ENCODE assay signal across 8 cellular contexts in the genomic region with DNA sequence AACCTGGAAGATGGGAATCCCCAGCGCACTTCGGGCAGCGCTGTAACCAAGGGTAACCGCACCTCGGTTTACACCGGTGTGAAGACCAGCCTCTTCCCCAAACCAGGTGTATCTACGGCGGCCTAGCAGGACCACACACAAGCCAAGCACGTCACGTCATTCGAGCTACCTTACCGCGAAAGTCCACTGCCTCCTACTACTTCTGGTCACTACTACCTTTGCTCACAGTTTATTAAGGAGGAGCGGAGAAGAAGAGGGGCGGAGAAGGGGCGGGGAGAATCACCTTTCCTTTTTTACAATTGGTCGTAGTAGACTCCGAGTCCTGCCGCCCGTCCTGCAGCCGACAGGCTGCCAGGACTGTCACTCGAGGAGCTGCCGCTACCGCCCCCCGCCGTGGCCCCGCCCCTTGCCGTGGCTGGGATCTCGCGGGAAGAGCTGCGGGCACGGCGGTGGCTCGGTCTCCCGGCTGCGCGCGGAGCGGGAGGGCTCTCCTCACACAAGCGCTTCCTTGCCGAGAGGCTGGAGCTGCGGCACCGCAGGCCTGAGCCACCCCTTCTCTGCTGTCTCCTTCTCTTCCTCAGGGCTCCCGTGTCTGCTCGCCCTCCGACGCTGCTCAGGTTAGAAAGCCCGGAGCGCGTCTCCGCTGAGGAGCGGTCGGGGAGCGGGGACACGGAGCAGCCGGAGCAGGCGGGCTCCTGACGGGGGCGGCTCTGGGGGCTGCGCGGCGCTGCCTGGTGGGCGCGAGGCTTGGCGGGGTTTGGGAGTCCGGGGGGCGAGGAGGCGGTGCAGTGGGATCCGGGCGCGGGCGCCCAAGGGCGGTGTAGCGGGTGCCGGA. TPM values are rescaled to one million over a fixed set of nuclear protein-coding genes. Genes with fewer than 3 reads are reported as not detected.
DNase-seq lines count a peak whose midpoint lies in the region; ATAC-seq and TF ChIP-seq lines count a peak whose summit lies in the region.

A gene (plus strand): TSS at position 495 of the 835 bp plus-strand sequence. CDS start 95,172 bp downstream, outside the sequence.

- BruUV-seq in mammary epithelial cell (replicated peaks; lab: Mats Ljungman, UMichigan) = no TSS peak

- dilution Hi-C loops in mammary epithelial cell (cut with HindIII; ENCODE audit: low sequenced_read_pairs) = no loop called here

- TF ChIP-seq CTCF in VCaP (conservative IDR thresholded peaks at IDR 0.05) (no peak), mammary epithelial cell (conservative IDR thresholded peaks at IDR 0.05 in 1 of 2, IDR thresholded peaks at IDR 0.05 in 1 of 2; ENCODE audit: extremely low read depth in 1 of 2, insufficient read depth in 1 of 2, low read depth in 1 of 2, low read length in 2 of 2) (no peak)

- H3K4me3 ChIP-seq in ACC112 (ENCODE audit: low read depth, low read length) (peak within 1 kb of the TSS; percentile 95), mammary epithelial cell (replicated peaks in 1 of 3; ENCODE audit: insufficient read depth in 1 of 3, low read depth in 2 of 3, low read length in 3 of 3) (peak within 1 kb of the TSS; percentile 86 to 90 (median 88)), iPS-18c (ENCODE audit: insufficient read depth, low read depth, low read length) (peak within 1 kb of the TSS; percentile 71), skeletal muscle satellite cell (ENCODE audit: low read length) (peak within 1 kb of the TSS; percentile 94)

- H2AFZ ChIP-seq in ACC112 (ENCODE audit: low read length, unreplicated experiment) (peak within 1 kb of the TSS; percentile 88), mammary epithelial cell (ENCODE audit: low read depth, low read length) (peak within 1 kb of the TSS; percentile 97)

- no peaks in the 10 kb centered on the region for H4K20me1 ChIP-seq in mammary epithelial cell (ENCODE audit: insufficient read depth, low read length)

- peak within 1 kb of the TSS; percentile 89 for H3K9ac ChIP-seq in mammary epithelial cell (ENCODE audit: insufficient read depth, low read length)
- H3K9ac ChIP-seq in skeletal muscle satellite cell (ENCODE audit: low read depth, low read length) = peak within 1 kb of the TSS; percentile 91

- DNase-seq in NCI-H2196 (lab: John Stamatoyannopoulos, UW; ENCODE audit: unreplicated experiment) (peak; percentile 83), mammary epithelial cell (peak; percentile 99)

- in situ Hi-C loops in mammary epithelial cell (cut with MboI; ENCODE audit: low sequenced_read_pairs in 2 of 2) = no loop called here

- H3K9me3 ChIP-seq in mammary epithelial cell (replicated peaks; ENCODE audit: insufficient read depth, low read length) (no peaks in the 10 kb centered on the region), iPS-18c (ENCODE audit: control insufficient read depth, insufficient read depth, low read length) (no peaks in the 10 kb centered on the region), skeletal muscle satellite cell (replicated peaks; ENCODE audit: low read length) (no peaks in the 10 kb centered on the region)

- CTCF ChIA-PET in mammary epithelial cell (lab: Charles Lee; ENCODE audit: low non-redundant PET) = interaction anchor here (0.6 kb wide), 2 partner anchors 129 to 146 kb away, joined by 3 to 10 read pairs; no protein-coding TSS in a partner anchor

- 1% methylated on average over 37 of the region's 75 CpGs for WGBS in mammary epithelial cell (ENCODE audit: low coverage, missing lambda C conversion rate)

- H3K79me2 ChIP-seq in ACC112 (ENCODE audit: control insufficient read depth, insufficient read depth, low read length, unreplicated experiment) (peaks cover 10% of the 10 kb centered on the region), mammary epithelial cell (ENCODE audit: insufficient read depth, low read length) (peaks cover 31% of the 10 kb centered on the region)

- H3K4me2 ChIP-seq in mammary epithelial cell (ENCODE audit: insufficient read depth, low read depth, low read length) = peak within 1 kb of the TSS; percentile 89
- peak within 1 kb of the TSS; percentile 93 for H3K4me2 ChIP-seq in skeletal muscle satellite cell (ENCODE audit: low read length)

- H3K36me3 ChIP-seq in ACC112 (ENCODE audit: insufficient read depth, low read length) (no peaks in the 10 kb centered on the region), mammary epithelial cell (ENCODE audit: insufficient read depth, low read length) (no peaks in the 10 kb centered on the region), skeletal muscle satellite cell (ENCODE audit: insufficient read depth, low read length) (no peaks in the 10 kb centered on the region)

- H3K27me3 ChIP-seq in ACC112 (ENCODE audit: insufficient read depth, low read length) (no peaks in the 10 kb centered on the region), mammary epithelial cell (ENCODE audit: insufficient read depth, low read length) (no peaks in the 10 kb centered on the region), skeletal muscle satellite cell (ENCODE audit: control insufficient read depth, insufficient read depth, low read length) (no peaks in the 10 kb centered on the region)

- intact Hi-C loops in mammary epithelial cell (cut with micrococcal nuclease) = loop anchor here (2.0 to 5.0 kb wide), 4 partner anchors 80 to 252 kb away; a partner anchor contains a TSS

- no peak within 1 kb of the TSS for H3K27ac ChIP-seq in ACC112 (ENCODE audit: low read depth, low read length)
- peak within 1 kb of the TSS; percentile 72 for H3K27ac ChIP-seq in VCaP
- H3K27ac ChIP-seq in mammary epithelial cell (ENCODE audit: insufficient read depth, low read depth, low read length) = peak within 1 kb of the TSS; percentile 84

- H3K4me1 ChIP-seq in ACC112 (ENCODE audit: control insufficient read depth, insufficient read depth, low read length, unreplicated experiment) (peaks cover 7% of the 10 kb centered on the region), mammary epithelial cell (ENCODE audit: insufficient read depth, low read length) (peaks cover 10% of the 10 kb centered on the region), skeletal muscle satellite cell (ENCODE audit: control insufficient read depth, insufficient read depth, low read length) (peaks cover 9% of the 10 kb centered on the region)

- ATAC-seq in GM18870 (IDR thresholded peaks at IDR 0.05; ENCODE audit: unreplicated experiment) (peak; percentile 57), HG03108 (IDR thresholded peaks at IDR 0.05; ENCODE audit: unreplicated experiment) (peak; percentile 92)

RNA-seq across cellular contexts. Expression of the gene that starts here (rescaled TPM):
- 10 to 100 TPM in 1 of 2 donors, 1 to 10 TPM in 1; 10.0 to 18.7 TPM for total RNA-seq in mammary epithelial cell
- 12.8 TPM for polyA plus RNA-seq in mammary epithelial cell
- 7.9 TPM for polyA minus RNA-seq in mammary epithelial cell
- total RNA-seq in skeletal muscle satellite cell (2012; rRNA removed) = 16.5 and 17.0 TPM in 2 replicates
